In the genomic region with DNA sequence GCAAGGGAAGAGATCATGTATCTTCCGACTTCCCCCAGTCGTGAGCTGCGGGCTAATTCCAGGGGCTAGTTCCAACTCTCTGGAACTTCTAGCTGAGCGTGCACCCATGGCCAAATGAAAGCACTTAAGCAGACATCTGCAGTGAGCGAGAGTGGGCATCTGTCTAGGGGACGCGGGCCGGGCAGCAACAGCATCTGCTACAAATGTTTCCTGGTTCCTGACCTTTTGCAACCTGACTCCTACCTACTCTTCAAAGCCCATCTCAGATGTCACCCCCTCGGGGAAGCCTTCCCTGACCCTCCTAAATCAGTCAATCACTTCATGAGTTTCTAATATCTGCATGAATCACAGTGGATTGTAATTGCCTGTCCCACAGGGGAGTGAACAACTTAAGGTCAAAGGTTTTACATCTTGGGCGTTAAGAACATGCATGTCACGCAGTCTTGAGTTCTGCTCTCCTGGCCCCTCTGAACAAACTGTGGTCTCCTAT, we compare ENCODE assay signal across 17 cellular contexts.
"Had no signal": no experiment of that assay in that cellular context is flagged by ENCODE, and none has a peak within 500 bp of the region (broad histone marks: within the 10 kb centered on the region; RNA-seq: fewer than 3 reads in every experiment).

No MANE protein-coding gene starts in this region.

- H3K4me3 Mint-ChIP-seq: activated CD4-positive, alpha-beta T cell treated with anti-CD3 and anti-CD28 coated beads for 36 hours; activated CD8-positive, alpha-beta T cell treated with anti-CD3 and anti-CD28 coated beads for 36 hours; activated naive CD8-positive, alpha-beta T cell treated with anti-CD3 and anti-CD28 coated beads, Interleukin-2, amount 10 ng/mL, durations not matched to agents 7 days and 5 days; stimulated activated naive B cell treated with anti-CD40 and anti-IgM and Interleukin-4, amounts not matched to agents 10 μg/mL and 1 μg/mL and 100 μg/mL, for 72 hours had no signal

- H3K27ac ChIP-seq: esophagus muscularis mucosa, foreskin keratinocyte, parathyroid adenoma, VCaP had no signal

- H3K27ac Mint-ChIP-seq: activated CD4-positive, alpha-beta T cell treated with anti-CD3 and anti-CD28 coated beads for 36 hours; activated CD8-positive, alpha-beta T cell treated with anti-CD3 and anti-CD28 coated beads for 36 hours; activated naive CD8-positive, alpha-beta T cell treated with anti-CD3 and anti-CD28 coated beads, Interleukin-2, amount 10 ng/mL, durations not matched to agents 7 days and 5 days; stimulated activated naive B cell treated with anti-CD40 and anti-IgM and Interleukin-4, amounts not matched to agents 10 μg/mL and 1 μg/mL and 100 μg/mL, for 72 hours had no signal

- H3K4me1 ChIP-seq: parathyroid adenoma had no signal

- H3K9me3 Mint-ChIP-seq: activated CD8-positive, alpha-beta T cell treated with anti-CD3 and anti-CD28 coated beads for 36 hours had no signal

- DNase-seq: activated CD4-positive, alpha-beta T cell treated with anti-CD3 and anti-CD28 coated beads for 36 hours; activated CD8-positive, alpha-beta memory T cell treated with anti-CD3 and anti-CD28 coated beads, Interleukin-2, amount 50 U/mL, for 48 hours; activated CD8-positive, alpha-beta T cell treated with anti-CD3 and anti-CD28 coated beads for 36 hours; activated naive CD8-positive, alpha-beta T cell treated with anti-CD3 and anti-CD28 coated beads, Interleukin-2, amount 10 ng/mL, durations not matched to agents 7 days and 5 days; anterior cingulate cortex; foreskin keratinocyte; head of caudate nucleus; left lung; mesendoderm; retina; stimulated activated CD4-positive, alpha-beta T cell treated with anti-CD3 and anti-CD28 coated beads, Interleukin-1b, Interleukin-23, amount 100 ng/mL, for 48 hours; stimulated activated naive B cell treated with anti-CD40 and anti-IgM and Interleukin-4, amounts not matched to agents 10 μg/mL and 1 μg/mL and 100 μg/mL, for 72 hours; T-helper 1 cell had no signal

- H3K27me3 ChIP-seq: esophagus muscularis mucosa, foreskin keratinocyte, left lung had no signal

- H3K36me3 ChIP-seq: esophagus muscularis mucosa, left lung had no signal

- ATAC-seq: activated CD4-positive, alpha-beta T cell treated with anti-CD3 and anti-CD28 coated beads for 36 hours; activated CD8-positive, alpha-beta T cell treated with anti-CD3 and anti-CD28 coated beads for 36 hours; foreskin keratinocyte; stimulated activated naive B cell treated with anti-CD40 and anti-IgM and Interleukin-4, amounts not matched to agents 10 μg/mL and 1 μg/mL and 100 μg/mL, for 72 hours had no signal

- H3K9me3 ChIP-seq: esophagus muscularis mucosa, left lung had no signal

- H3K4me3 ChIP-seq: esophagus muscularis mucosa, left lung, smooth muscle cell had no signal

- H3K36me3 Mint-ChIP-seq: activated naive CD8-positive, alpha-beta T cell treated with anti-CD3 and anti-CD28 coated beads, Interleukin-2, amount 10 ng/mL, durations not matched to agents 7 days and 5 days had no signal
